In the genomic region with DNA sequence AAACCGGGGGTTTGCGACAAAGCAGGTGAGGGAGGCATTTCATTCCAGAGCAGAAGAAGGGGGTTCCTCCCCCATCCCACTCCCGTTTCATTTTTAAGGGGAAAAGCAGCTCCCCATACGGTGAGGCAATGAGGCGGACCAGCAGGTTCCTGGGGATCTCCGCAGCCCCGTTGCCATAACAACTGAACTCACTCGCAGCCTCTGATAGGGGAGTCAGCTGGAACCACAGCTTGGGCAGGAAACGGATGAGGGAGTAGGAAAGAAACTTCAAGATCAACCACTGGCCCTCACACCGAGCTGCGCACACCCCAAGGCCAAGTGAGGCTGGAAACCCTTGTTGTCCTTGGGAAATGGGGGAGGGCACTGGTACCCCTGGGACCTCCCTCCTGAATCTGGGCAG, we compare ENCODE assay signal across 8 cellular contexts.
DNase-seq lines count a peak whose midpoint lies in the region; ATAC-seq and TF ChIP-seq lines count a peak whose summit lies in the region.
"Not testable (repeated sequence)": the region's sequence is repeated elsewhere in the genome, so short reads cannot be mapped to it uniquely, and the experiment has no call there.

No MANE protein-coding gene starts in this region.

- in situ Hi-C loops in KBM-7 (cut with MboI; ENCODE audit: low pct_unique_long_range_greater_than_20kb, low sequenced_read_pairs): not testable (repeated sequence)

- not testable (repeated sequence) for H3K4me1 Mint-ChIP-seq in endothelial cell (ENCODE audit: unreplicated experiment); nephron; stimulated activated memory B cell treated with anti-CD40 and anti-IgM and Interleukin-4, amounts not matched to agents 10 μg/mL and 1 μg/mL and 100 μg/mL, for 72 hours

- not testable (repeated sequence) for TF ChIP-seq CTCF in endothelial cell (IDR thresholded peaks at IDR 0.05; ENCODE audit: unreplicated experiment); nephron (IDR thresholded peaks at IDR 0.05; ENCODE audit: unreplicated experiment in 3 of 3)

- H3K27ac Mint-ChIP-seq in endothelial cell (ENCODE audit: unreplicated experiment): not testable (repeated sequence)
- peak overlapping the region; percentile 46 to 87 (median 54) for H3K27ac Mint-ChIP-seq in nephron
- peak overlapping the region; percentile 22 for H3K27ac Mint-ChIP-seq in stimulated activated memory B cell treated with anti-CD40 and anti-IgM and Interleukin-4, amounts not matched to agents 10 μg/mL and 1 μg/mL and 100 μg/mL, for 72 hours

- not testable (repeated sequence) for H3K4me3 Mint-ChIP-seq in endothelial cell (ENCODE audit: unreplicated experiment)
- H3K4me3 Mint-ChIP-seq in nephron: peak overlapping the region in 2 of 3 experiments; percentile 50 to 64
- peak overlapping the region; percentile 50 for H3K4me3 Mint-ChIP-seq in stimulated activated memory B cell treated with anti-CD40 and anti-IgM and Interleukin-4, amounts not matched to agents 10 μg/mL and 1 μg/mL and 100 μg/mL, for 72 hours

- DNase-seq in DMS79 (lab: John Stamatoyannopoulos, UW) (peak; percentile 40), KBM-7 (peak; percentile 82), SIG-M5 treated with dmso at 0.1 percent for 504 hours (lab: John Stamatoyannopoulos, UW; ENCODE audit: unreplicated experiment) (peak; percentile 56), endothelial cell (ENCODE audit: low spot score) (peak; percentile 48)
- DNase-seq in activated T-cell treated with anti-CD3 and anti-CD28 coated beads, Interleukin-2, amount 50 U/mL, for 1 hour: peak; percentile 61

- not testable (repeated sequence) for H3K27me3 Mint-ChIP-seq in endothelial cell (ENCODE audit: unreplicated experiment); nephron (ENCODE audit: low read depth); stimulated activated memory B cell treated with anti-CD40 and anti-IgM and Interleukin-4, amounts not matched to agents 10 μg/mL and 1 μg/mL and 100 μg/mL, for 72 hours

- not testable (repeated sequence) for H3K36me3 Mint-ChIP-seq in endothelial cell (ENCODE audit: low read depth, unreplicated experiment); nephron (ENCODE audit: low read depth); stimulated activated memory B cell treated with anti-CD40 and anti-IgM and Interleukin-4, amounts not matched to agents 10 μg/mL and 1 μg/mL and 100 μg/mL, for 72 hours

- H3K9me3 Mint-ChIP-seq in endothelial cell (ENCODE audit: unreplicated experiment); nephron; stimulated activated memory B cell treated with anti-CD40 and anti-IgM and Interleukin-4, amounts not matched to agents 10 μg/mL and 1 μg/mL and 100 μg/mL, for 72 hours: not testable (repeated sequence)

- ATAC-seq in GM21717 (IDR thresholded peaks at IDR 0.05; ENCODE audit: unreplicated experiment): peak; percentile 80
- peak; percentile 82 for ATAC-seq in stimulated activated memory B cell treated with anti-CD40 and anti-IgM and Interleukin-4, amounts not matched to agents 10 μg/mL and 1 μg/mL and 100 μg/mL, for 72 hours

Comparison
In these comparisons a context has a peak if more than half of its experiments do, and no peak if none do; other contexts are left out.
1. Peak in every context shown above with its lines: DNase-seq and ATAC-seq.